ENCODE assay signal across 11 cellular contexts in the genomic region with DNA sequence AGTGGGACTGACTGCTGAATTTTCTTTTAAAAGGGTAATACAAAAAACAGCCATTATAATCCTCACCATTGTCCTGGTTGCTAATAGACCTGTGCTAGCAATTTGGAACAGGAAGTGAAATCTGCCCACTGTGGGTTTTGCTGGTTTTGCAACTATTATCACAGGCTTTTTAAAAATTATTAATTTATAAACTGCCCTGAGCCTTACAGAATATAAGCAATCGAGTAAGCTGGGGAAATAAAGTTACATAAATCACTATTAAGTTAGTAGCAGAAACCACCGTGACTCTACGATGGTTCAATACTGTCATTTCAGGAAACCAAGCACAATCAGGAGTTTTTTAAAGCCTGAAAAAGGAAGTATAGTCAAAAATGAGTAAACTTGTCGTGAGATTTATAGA.
A peak's percentile ranks its signal among the peaks of the same experiment; 100 is the strongest.
DNase-seq lines count a peak whose midpoint lies in the region; ATAC-seq and FAIRE-seq lines count a peak whose summit lies in the region.
"Had no signal": no experiment of that assay in that cellular context is flagged by ENCODE, and none has a peak within 500 bp of the region (broad histone marks: within the 10 kb centered on the region; RNA-seq: fewer than 3 reads in every experiment).

No MANE protein-coding gene starts in this region.

- H3K27ac Mint-ChIP-seq in stimulated activated memory B cell treated with anti-CD40 and anti-IgM and Interleukin-4, amounts not matched to agents 10 μg/mL and 1 μg/mL and 100 μg/mL, for 72 hours = no peak overlapping the region

- DNase-seq in GM19239 (ENCODE audit: insufficient read length, low spot score) = peak; percentile 2
- DNase-seq in medulla oblongata (ENCODE audit: extremely low spot score) = no peak
- no peak for DNase-seq in DMS79 (lab: John Stamatoyannopoulos, UW)
- DNase-seq in left colon = no peak
- DNase-seq: activated CD4-positive, alpha-beta T cell treated with anti-CD3 and anti-CD28 coated beads for 4 hours; DND-41; NCI-H146 had no signal

- H3K36me3 Mint-ChIP-seq in stimulated activated memory B cell treated with anti-CD40 and anti-IgM and Interleukin-4, amounts not matched to agents 10 μg/mL and 1 μg/mL and 100 μg/mL, for 72 hours = no peaks in the 10 kb centered on the region

- FAIRE-seq in GM19239 (lab: Jason Lieb, UNC) = peak; percentile 28

- ATAC-seq in HG02678 (IDR thresholded peaks at IDR 0.05; ENCODE audit: unreplicated experiment) = peak; percentile 86
- peak; percentile 76 for ATAC-seq in HG03469 (IDR thresholded peaks at IDR 0.05; ENCODE audit: unreplicated experiment)
- peak; percentile 72 for ATAC-seq in stimulated activated memory B cell treated with anti-CD40 and anti-IgM and Interleukin-4, amounts not matched to agents 10 μg/mL and 1 μg/mL and 100 μg/mL, for 72 hours
- ATAC-seq in left colon = no peak
- ATAC-seq: HCT116 had no signal

- peaks cover 2% of the 10 kb centered on the region for H3K9me3 Mint-ChIP-seq in stimulated activated memory B cell treated with anti-CD40 and anti-IgM and Interleukin-4, amounts not matched to agents 10 μg/mL and 1 μg/mL and 100 μg/mL, for 72 hours

- H3K4me3 Mint-ChIP-seq in stimulated activated memory B cell treated with anti-CD40 and anti-IgM and Interleukin-4, amounts not matched to agents 10 μg/mL and 1 μg/mL and 100 μg/mL, for 72 hours = peak overlapping the region; percentile 12

- intact Hi-C loops in left colon (cut with DNase I, micrococcal nuclease) = no loop called here

- no peaks in the 10 kb centered on the region for H3K4me1 Mint-ChIP-seq in stimulated activated memory B cell treated with anti-CD40 and anti-IgM and Interleukin-4, amounts not matched to agents 10 μg/mL and 1 μg/mL and 100 μg/mL, for 72 hours

- no peaks in the 10 kb centered on the region for H3K27me3 Mint-ChIP-seq in stimulated activated memory B cell treated with anti-CD40 and anti-IgM and Interleukin-4, amounts not matched to agents 10 μg/mL and 1 μg/mL and 100 μg/mL, for 72 hours
